In the genomic region with DNA sequence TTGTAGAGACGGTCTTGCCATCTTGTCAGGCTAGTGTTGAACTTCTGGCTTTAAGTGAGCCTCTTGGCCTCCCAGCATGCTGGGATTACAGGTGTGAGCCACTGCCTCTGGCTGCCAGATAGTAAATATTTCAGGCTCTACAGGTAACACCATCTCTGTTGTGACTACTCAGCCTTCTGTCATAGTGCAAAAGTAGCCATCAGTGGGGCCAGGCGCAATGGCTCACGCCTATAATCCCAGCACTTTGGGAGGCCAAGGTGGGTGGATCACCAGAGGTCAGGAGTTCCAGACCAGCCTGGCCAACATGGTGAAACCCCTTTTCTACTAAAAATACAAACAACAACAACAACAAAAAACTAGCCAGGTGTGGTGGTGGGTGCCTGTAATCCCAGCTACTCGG, we compare ENCODE assay signal across 6 cellular contexts. TPM values are rescaled to one million over a fixed set of nuclear protein-coding genes. Genes with fewer than 3 reads are reported as not detected.
A peak's percentile ranks its signal among the peaks of the same experiment; 100 is the strongest.
DNase-seq lines count a peak whose midpoint lies in the region; ATAC-seq and TF ChIP-seq lines count a peak whose summit lies in the region.
"Not testable (repeated sequence)": the region's sequence is repeated elsewhere in the genome, so short reads cannot be mapped to it uniquely, and the experiment has no call there.

No MANE protein-coding gene starts in this region.

- TF ChIP-seq CTCF in right atrium auricular region (IDR thresholded peaks at IDR 0.05); lower lobe of right lung (IDR thresholded peaks at IDR 0.05); prostate gland (IDR thresholded peaks at IDR 0.05): not testable (repeated sequence)

- intact Hi-C loops in lower lobe of right lung (cut with DNase I); prostate gland (cut with DNase I): not testable (repeated sequence)

- not testable (repeated sequence) for H3K9me3 ChIP-seq in right atrium auricular region, lower lobe of right lung, prostate gland

- WGBS in prostate gland: 91% methylated on average over 4 of the region's 4 CpGs

- not testable (repeated sequence) for ATAC-seq in lower lobe of right lung

- not testable (repeated sequence) for H3K27me3 ChIP-seq in right atrium auricular region; lower lobe of right lung (ENCODE audit: low read depth); prostate gland (replicated peaks; ENCODE audit: insufficient read depth)

- not testable (repeated sequence) for H3K27ac ChIP-seq in right atrium auricular region, lower lobe of right lung, prostate gland

- peak; percentile 9 for DNase-seq in activated CD4-positive, CD25-positive, alpha-beta regulatory T cell treated with anti-CD3 and anti-CD28 coated beads, Interleukin-2, amount 50 U/mL, for 72 hours
- peak; percentile 33 for DNase-seq in activated CD8-positive, alpha-beta memory T cell treated with anti-CD3 and anti-CD28 coated beads, Interleukin-2, amount 50 U/mL, for 48 hours
- peak; percentile 5 for DNase-seq in dedifferentiated amniotic fluid mesenchymal stem cell (ENCODE audit: extremely low spot score)
- peak; percentile 21 for DNase-seq in right atrium auricular region (ENCODE audit: low spot score)
- DNase-seq in lower lobe of right lung: peak; percentile 6
- peak; percentile 1 for DNase-seq in prostate gland (ENCODE audit: low spot score)

- H3K4me1 ChIP-seq in right atrium auricular region; prostate gland (replicated peaks): not testable (repeated sequence)
- peaks cover 12% of the 10 kb centered on the region for H3K4me1 ChIP-seq in lower lobe of right lung

- not testable (repeated sequence) for H3K36me3 ChIP-seq in right atrium auricular region, lower lobe of right lung, prostate gland

- not testable (repeated sequence) for TF ChIP-seq POLR2A in prostate gland (IDR thresholded peaks at IDR 0.05)

- not testable (repeated sequence) for H3K4me3 ChIP-seq in right atrium auricular region, lower lobe of right lung, prostate gland

RNA-seq across cellular contexts. Expression of a gene that starts 14.5 kb away (rescaled TPM):
- 1 to 10 TPM; 1.3 TPM for total RNA-seq in right atrium auricular region
- 3.5 TPM for total RNA-seq in lower lobe of right lung
- total RNA-seq in prostate gland: 1 to 10 TPM in 1 of 2 donors, under 1 TPM in 1; 0.55 to 6.0 TPM

RNA-seq across cellular contexts. Expression of a gene that starts 35.5 kb away (rescaled TPM):
- total RNA-seq in right atrium auricular region (1 to 10 TPM; 1.8 to 3.3 TPM), lower lobe of right lung (5.7 TPM), prostate gland (10 to 100 TPM in 1 of 2 donors, 1 to 10 TPM in 1; 2.3 to 16.8 TPM)
